In the genomic region with DNA sequence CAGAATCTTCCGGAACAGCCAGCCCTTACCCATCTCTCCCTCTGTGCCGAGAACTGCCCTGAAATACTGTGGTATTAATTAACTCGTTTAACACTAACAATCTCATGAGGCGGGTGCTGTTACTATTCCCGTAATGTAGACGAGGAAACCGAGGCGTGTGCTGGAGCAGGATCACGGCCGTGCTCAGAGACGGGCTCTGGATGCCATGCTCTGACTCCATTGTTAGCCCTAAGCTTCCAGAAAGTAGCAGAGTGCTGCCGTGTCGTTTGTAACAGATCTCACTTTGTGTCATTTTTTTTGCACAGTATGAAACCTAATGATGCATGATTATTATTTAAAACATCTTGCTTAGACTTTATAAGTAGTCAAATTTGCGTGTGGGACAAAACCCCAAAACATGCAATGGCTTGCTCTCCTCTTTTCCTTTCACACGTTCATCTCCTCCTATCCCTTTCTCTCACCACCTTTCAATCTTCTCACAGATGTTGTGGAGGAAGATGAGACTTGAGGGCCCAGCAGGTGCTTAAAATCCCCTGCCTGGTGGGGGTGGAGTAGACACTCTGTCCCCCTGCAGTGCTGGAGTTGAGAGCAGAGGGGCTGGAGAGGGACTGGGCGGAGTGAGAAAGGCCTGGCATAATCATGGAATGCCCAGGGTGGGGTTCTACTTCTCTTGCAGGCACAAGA, we compare ENCODE assay signal across 8 cellular contexts. TPM values are rescaled to one million over a fixed set of nuclear protein-coding genes. Genes with fewer than 3 reads are reported as not detected.
DNase-seq lines count a peak whose midpoint lies in the region; ATAC-seq and TF ChIP-seq lines count a peak whose summit lies in the region.

No MANE protein-coding gene starts in this region.

- no peaks in the 10 kb centered on the region for H3K36me3 ChIP-seq in thyroid gland

- H3K4me3 ChIP-seq in AG04450 (ENCODE audit: low read depth, low read length) (peak overlapping the region; percentile 13; the same call in 1 of the 2 replicates), NB4 (ENCODE audit: low read depth, low read length) (peak overlapping the region; percentile 57), astrocyte of the spinal cord (ENCODE audit: low read depth, low read length) (peak overlapping the region; percentile 35), thyroid gland (replicated peaks in 1 of 3) (peak overlapping the region; percentile 46 to 84 (median 46))

- H3K27me3 ChIP-seq in AG04450 (ENCODE audit: control insufficient read depth, insufficient read depth, low read length) (no peaks in the 10 kb centered on the region), thyroid gland (no peaks in the 10 kb centered on the region)

- TF ChIP-seq CTCF in AG04450 (IDR thresholded peaks at IDR 0.05; ENCODE audit: low read depth, low read length), result no peak
- no peak for TF ChIP-seq CTCF in NB4 (IDR thresholded peaks at IDR 0.05; ENCODE audit: low read depth, low read length)
- TF ChIP-seq CTCF in astrocyte of the spinal cord (IDR thresholded peaks at IDR 0.05; ENCODE audit: low read depth, low read length), result no peak
- no peak for TF ChIP-seq CTCF in thyroid gland (IDR thresholded peaks at IDR 0.05)

- peak; percentile 29 for ATAC-seq in GM19351 (IDR thresholded peaks at IDR 0.05; ENCODE audit: unreplicated experiment)

- in situ Hi-C loops in astrocyte of the spinal cord (cut with HindIII; ENCODE audit: low sequenced_read_pairs), result no loop called here

- intact Hi-C loops in thyroid gland (cut with DNase I), result no loop called here

- POLR2A ChIA-PET in AG04450 (lab: Yijun Ruan, JAX), result no interaction called here

- H3K9me3 ChIP-seq in AG04450 (ENCODE audit: control insufficient read depth, insufficient read depth, low read length), result peaks cover 6% of the 10 kb centered on the region; the same call in 1 of the 2 replicates
- no peaks in the 10 kb centered on the region for H3K9me3 ChIP-seq in thyroid gland

- TF ChIP-seq POLR2A in NB4 (IDR thresholded peaks at IDR 0.05; ENCODE audit: extremely low read depth, insufficient read length), result no peak
- TF ChIP-seq POLR2A in thyroid gland (IDR thresholded peaks at IDR 0.05), result no peak

- WGBS in thyroid gland, 2 donors, result 19 to 22% methylated on average over 15 to 16 of the region's 16 CpGs

- H3K27ac ChIP-seq in AG04450 (ENCODE audit: low read depth, low read length) (no peak overlapping the region), thyroid gland (peak overlapping the region in 2 of 3 donors; percentile 90 to 96)

- DNase-seq in AG04450 (ENCODE audit: low read depth, low spot score), result no peak
- DNase-seq in NB4 (ENCODE audit: low read depth), result no peak
- DNase-seq in astrocyte of the spinal cord (ENCODE audit: low read depth, low spot score), result no peak
- peak; percentile 13 for DNase-seq in kidney tubule cell (ENCODE audit: low spot score)
- no peak for DNase-seq in thyroid gland
- DNase-seq in SKM-1 (lab: John Stamatoyannopoulos, UW; ENCODE audit: unreplicated experiment), result no peak
- DNase-seq in HK-2 (ENCODE audit: unreplicated experiment), result no peak

- H3K4me1 ChIP-seq in thyroid gland, result peaks cover 13 to 31% of the 10 kb centered on the region in 2 donors

- CTCF ChIA-PET in AG04450 (lab: Charles Lee), result no interaction called here

RNA-seq across cellular contexts. Expression of a gene that starts 0.5 kb away (rescaled TPM):
- polyA plus RNA-seq in AG04450 (2011; rRNA removed), result 0.31 and 0.36 TPM in 2 replicates
- polyA minus RNA-seq in AG04450 (2011; rRNA and poly(A)+ RNA removed), result 0.18 and 0.30 TPM in 2 replicates
- 10 to 100 TPM; 11.7 to 34.8 (median 23.0) TPM for total RNA-seq in thyroid gland

RNA-seq across cellular contexts. Expression of a gene that starts 0.7 kb away (rescaled TPM):
- polyA plus RNA-seq in AG04450 (2011; rRNA removed), result 0.17 and 0.57 TPM in 2 replicates
- polyA minus RNA-seq in AG04450 (2011; rRNA and poly(A)+ RNA removed), result 0.17 and 0.46 TPM in 2 replicates
- 10 to 100 TPM in 3 of 4 donors, 1 to 10 TPM in 1; 9.9 to 46.1 (median 37.9) TPM for total RNA-seq in thyroid gland

RNA-seq across cellular contexts. Expression of a gene that starts 17.6 kb away (rescaled TPM):
- polyA plus RNA-seq in AG04450 (2011; rRNA removed), result 6.7 and 7.0 TPM in 2 replicates
- 0.60 TPM in 1 of 2 replicates, not detected in the other for polyA minus RNA-seq in AG04450 (2011; rRNA and poly(A)+ RNA removed)
- 100 to 1,000 TPM in 1 of 4 donors, 10 to 100 TPM in 3; 22.2 to 137 (median 54.8) TPM for total RNA-seq in thyroid gland

RNA-seq across cellular contexts. Expression of a gene that starts 44.8 kb away (rescaled TPM):
- 28.4 and 38.3 TPM in 2 replicates for polyA plus RNA-seq in AG04450 (2011; rRNA removed)
- polyA minus RNA-seq in AG04450 (2011; rRNA and poly(A)+ RNA removed), result 21.4 and 22.8 TPM in 2 replicates
- total RNA-seq in thyroid gland, result 100 to 1,000 TPM in 3 of 4 donors, 10 to 100 TPM in 1; 71.9 to 144 (median 123) TPM

RNA-seq across cellular contexts. Expression of a gene that starts 55.3 kb away (rescaled TPM):
- 2.2 and 3.0 TPM in 2 replicates for polyA plus RNA-seq in AG04450 (2011; rRNA removed)
- polyA minus RNA-seq in AG04450 (2011; rRNA and poly(A)+ RNA removed), result 1.1 and 2.0 TPM in 2 replicates
- total RNA-seq in thyroid gland, result 1 to 10 TPM; 4.3 to 7.5 (median 6.3) TPM
